8 cellular contexts compared by ENCODE assay signal in genomic region chr7:27143022-27143949, GRCh38. TPM values are rescaled to one million over a fixed set of nuclear protein-coding genes. Genes with fewer than 3 reads are reported as not detected.
DNase-seq lines count a peak whose midpoint lies in the region; ATAC-seq and TF ChIP-seq lines count a peak whose summit lies in the region.

Gene HOXA5, minus strand, starts transcription at chr7:27143681. Its CDS starts 74 bp downstream, at chr7:27143607.

- no peaks in the 10 kb centered on the region for H3K9me3 ChIP-seq in right cardiac atrium (ENCODE audit: control insufficient read depth, low read length)
- H3K9me3 ChIP-seq in prostate gland: no peaks in the 10 kb centered on the region

- peak; percentile 71 for ATAC-seq in HG03175 (IDR thresholded peaks at IDR 0.05; ENCODE audit: unreplicated experiment)
- peak; percentile 28 for ATAC-seq in SK-N-SH treated with all-trans-retinoic acid at 6 μM for 48 hours
- ATAC-seq in right cardiac atrium: peak; percentile 69 to 80

- no peaks in the 10 kb centered on the region for H3K36me3 ChIP-seq in prostate gland

- H3K4me1 ChIP-seq in right cardiac atrium (ENCODE audit: control insufficient read depth, insufficient read depth, low read length) (no peaks in the 10 kb centered on the region), prostate gland (replicated peaks) (no peaks in the 10 kb centered on the region)

- TF ChIP-seq CTCF in prostate gland (IDR thresholded peaks at IDR 0.05): peak in 3 of 4 experiments; percentile 70 to 91 (median 82)

- peaks cover 3% of the 10 kb centered on the region for H3K27me3 ChIP-seq in right cardiac atrium (ENCODE audit: control insufficient read depth, insufficient read depth)
- H3K27me3 ChIP-seq in prostate gland (replicated peaks; ENCODE audit: insufficient read depth): no peaks in the 10 kb centered on the region

- intact Hi-C loops in right cardiac atrium (cut with DNase I) (no loop called here), prostate gland (cut with DNase I) (no loop called here)

- peak; percentile 66 for TF ChIP-seq POLR2A in prostate gland (IDR thresholded peaks at IDR 0.05)

- in situ Hi-C loops in ACHN (cut with HindIII; ENCODE audit: low pct_ligation_motif_present, low pct_unique_long_range_greater_than_20kb, low sequenced_read_pairs): no loop called here

- H3K27ac ChIP-seq in right cardiac atrium (ENCODE audit: low read length) (peak within 1 kb of the TSS; percentile 33), prostate gland (peak within 1 kb of the TSS; percentile 62 to 72)

- WGBS in right cardiac atrium: 15% methylated on average over 86 of the region's 86 CpGs
- WGBS in prostate gland: 39% methylated on average over 79 of the region's 86 CpGs

- DNase-seq in ACHN (peak; percentile 99), right cardiac atrium (peak in 2 of 3 donors; percentile 57 to 78), prostate gland (ENCODE audit: low spot score) (peak; percentile 80), NCI-H146 treated with DMSO at 0.1 percent for 48 hours (lab: John Stamatoyannopoulos, UW; ENCODE audit: unreplicated experiment) (no peak), GM03348 (ENCODE audit: low spot score) (no peak), putamen (ENCODE audit: low spot score) (no peak)

- H3K4me3 ChIP-seq in right cardiac atrium (ENCODE audit: low read length): peak within 1 kb of the TSS; percentile 64
- H3K4me3 ChIP-seq in prostate gland: peak within 1 kb of the TSS; percentile 40

TF ChIP-seq in SK-N-SH treated with all-trans-retinoic acid at 6 μM for 48 hours, 23 proteins besides CTCF, POLR2A, EP300 and RAD21:
- no peak for TF ChIP-seq TCF4 (CRISPR knock-in tag; IDR thresholded peaks at IDR 0.05; ENCODE audit: borderline replicate concordance)
- TF ChIP-seq PPARA (CRISPR knock-in tag; IDR thresholded peaks at IDR 0.05; ENCODE audit: borderline replicate concordance): no peak
- TF ChIP-seq ZC3H10 (CRISPR knock-in tag; IDR thresholded peaks at IDR 0.05): no peak
- no peak for TF ChIP-seq CSRNP3 (CRISPR knock-in tag; IDR thresholded peaks at IDR 0.05)
- TF ChIP-seq ZNF8 (CRISPR knock-in tag; IDR thresholded peaks at IDR 0.05): no peak

RNA-seq across cellular contexts. Expression of gene HOXA5, which starts in this region (rescaled TPM):
- total RNA-seq in right cardiac atrium (under 1 TPM in 1 of 4 donors, not detected in 3; 0.17 TPM), prostate gland (10 to 100 TPM in 1 of 2 donors, 1 to 10 TPM in 1; 3.7 to 12.9 TPM)
- 0.43 TPM for polyA plus RNA-seq in right cardiac atrium

Comparison
In these comparisons a context has a peak if more than half of its experiments do, and no peak if none do; other contexts are left out.
1. Peak in DNase-seq, ATAC-seq, H3K4me3 ChIP-seq and H3K27ac ChIP-seq in right cardiac atrium; RNA of the gene not detected or under 1 TPM.
2. DNase-seq: peak in ACHN (single experiment) and prostate gland (single experiment); none in NCI-H146 treated with DMSO at 0.1 percent for 48 hours (single experiment), GM03348 (single experiment) and putamen (single experiment).
3. Peak in every context shown above with its lines, with median percentiles within 50 percentile points of each other: ATAC-seq.